Comparison of ENCODE assay signal across 9 cellular contexts in the genomic region with DNA sequence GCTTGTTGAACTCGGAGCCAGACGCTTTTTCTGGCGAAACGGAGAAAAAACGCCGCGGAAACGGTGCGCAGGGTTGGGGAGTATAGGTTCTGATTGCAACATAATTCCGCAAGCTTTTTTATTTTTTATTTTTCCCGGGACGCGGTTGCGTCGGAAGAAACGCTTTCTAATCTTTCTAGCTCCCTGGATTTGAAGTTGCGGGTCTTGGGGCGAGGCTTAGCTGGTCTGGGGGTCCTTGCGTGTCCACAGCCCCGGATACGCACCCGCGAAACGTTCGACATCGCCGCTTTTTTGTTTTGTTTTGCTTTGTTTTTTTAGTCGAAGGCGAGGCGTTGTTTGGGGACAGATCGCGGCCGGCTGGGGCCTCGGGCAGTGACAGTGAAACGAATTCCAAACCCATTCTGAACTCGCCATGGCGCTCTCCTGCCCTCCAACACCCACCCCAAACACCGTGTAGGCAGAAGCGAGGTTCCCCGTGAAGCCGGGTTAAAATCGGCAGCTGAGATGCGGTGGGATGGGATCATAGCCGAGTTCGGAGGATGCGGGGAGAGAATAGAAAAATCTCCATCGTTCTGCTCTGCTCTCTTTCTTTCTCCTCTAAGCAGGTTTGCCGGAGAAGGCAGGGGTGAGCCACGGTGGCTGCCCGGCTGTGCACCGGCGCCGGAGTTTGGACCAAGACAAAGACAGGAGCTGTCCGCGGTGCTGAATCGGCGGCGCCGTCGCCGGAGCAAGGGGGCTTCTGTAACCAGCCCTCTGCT. TPM values are rescaled to one million over a fixed set of nuclear protein-coding genes. Genes with fewer than 3 reads are reported as not detected.
DNase-seq lines count a peak whose midpoint lies in the region; ATAC-seq and TF ChIP-seq lines count a peak whose summit lies in the region.
"Had no signal": no experiment of that assay in that cellular context is flagged by ENCODE, and none has a peak within 500 bp of the region (broad histone marks: within the 10 kb centered on the region; RNA-seq: fewer than 3 reads in every experiment).

No MANE protein-coding gene starts in this region.

- DNase-seq in GM13977 (ENCODE audit: low spot score) (peak; percentile 77), T-helper 9 cell (peak; percentile 16), fibroblast of lung (ENCODE audit: low read depth in 2 of 2) (peak; percentile 34 to 39), progenitor cell of endocrine pancreas (ENCODE audit: low spot score, unreplicated experiment) (peak; percentile 81), Peyer's patch (no peak)

- H3K36me3 ChIP-seq in fibroblast of lung (ENCODE audit: control insufficient read depth, insufficient read depth, low read length) (no peaks in the 10 kb centered on the region), Peyer's patch (no peaks in the 10 kb centered on the region)

- H3K9ac ChIP-seq in fibroblast of lung (ENCODE audit: insufficient read depth, low read length), result no peak overlapping the region

- peaks cover 39% of the 10 kb centered on the region for H3K27me3 ChIP-seq in fibroblast of lung (ENCODE audit: control insufficient read depth, insufficient read depth, low read length)
- peaks cover 0 to 43% of the 10 kb centered on the region in 2 donors for H3K27me3 ChIP-seq in Peyer's patch

- no peak overlapping the region for H3K4me3 Mint-ChIP-seq in progenitor cell of endocrine pancreas (ENCODE audit: low read depth)
- H3K4me3 Mint-ChIP-seq: nephron had no signal

- no peaks in the 10 kb centered on the region for H3K9me3 ChIP-seq in fibroblast of lung (ENCODE audit: control insufficient read depth, insufficient read depth, low read depth, low read length)
- peaks cover 0 to 7% (median 0%) of the 10 kb centered on the region in 4 donors for H3K9me3 ChIP-seq in Peyer's patch

- ATAC-seq in GM18511 (IDR thresholded peaks at IDR 0.05; ENCODE audit: unreplicated experiment), result no peak
- ATAC-seq in GM18519 (IDR thresholded peaks at IDR 0.05; ENCODE audit: low FRiP score, unreplicated experiment), result no peak
- ATAC-seq in GM18517 (IDR thresholded peaks at IDR 0.05; ENCODE audit: unreplicated experiment), result no peak

- H3K27ac Mint-ChIP-seq in progenitor cell of endocrine pancreas, result no peak overlapping the region
- H3K27ac Mint-ChIP-seq: nephron had no signal

- TF ChIP-seq CTCF in GM13977 (IDR thresholded peaks at IDR 0.05; ENCODE audit: extremely low read depth, insufficient read depth, missing control alignments) (no peak), fibroblast of lung (conservative IDR thresholded peaks at IDR 0.05 in 1 of 2, IDR thresholded peaks at IDR 0.05 in 1 of 2; ENCODE audit: low read depth in 1 of 2, low read length in 2 of 2) (no peak), progenitor cell of endocrine pancreas (IDR thresholded peaks at IDR 0.05; ENCODE audit: unreplicated experiment) (no peak), Peyer's patch (IDR thresholded peaks at IDR 0.05) (no peak)

- no peak overlapping the region for H3K27ac ChIP-seq in fibroblast of lung (ENCODE audit: insufficient read depth, low read length)
- H3K27ac ChIP-seq in Peyer's patch, result no peak overlapping the region

- no peak overlapping the region for H2AFZ ChIP-seq in fibroblast of lung (ENCODE audit: low read length)

- no peak for TF ChIP-seq POLR2A in Peyer's patch (IDR thresholded peaks at IDR 0.05)

- H3K4me2 ChIP-seq in fibroblast of lung (ENCODE audit: extremely low read depth, insufficient read depth, low read length), result peak overlapping the region; percentile 63

- no peaks in the 10 kb centered on the region for H3K36me3 Mint-ChIP-seq in progenitor cell of endocrine pancreas (ENCODE audit: insufficient read depth)

- H3K27me3 Mint-ChIP-seq in progenitor cell of endocrine pancreas, result peaks cover 92% of the 10 kb centered on the region

- H3K4me3 ChIP-seq in fibroblast of lung (replicated peaks in 1 of 4; ENCODE audit: control extremely low read depth in 1 of 4, insufficient read depth in 1 of 4, low read depth in 3 of 4, low read length in 4 of 4), result no peak overlapping the region
- no peak overlapping the region for H3K4me3 ChIP-seq in Peyer's patch

- H4K20me1 ChIP-seq in fibroblast of lung (ENCODE audit: control insufficient read depth, extremely low read depth, insufficient read depth, low read length), result no peaks in the 10 kb centered on the region

- no peaks in the 10 kb centered on the region for H3K79me2 ChIP-seq in fibroblast of lung (ENCODE audit: control insufficient read depth, insufficient read depth, low read length)

- in situ Hi-C loops in GM13977 (cut with MboI; ENCODE audit: low pct_unique_long_range_greater_than_20kb, low sequenced_read_pairs, unreplicated experiment), result no loop called here

- H3K9me3 Mint-ChIP-seq in progenitor cell of endocrine pancreas (ENCODE audit: low read depth), result no peaks in the 10 kb centered on the region

- H3K4me1 ChIP-seq in fibroblast of lung (ENCODE audit: control insufficient read depth, extremely low read depth, insufficient read depth, low read length), result no peaks in the 10 kb centered on the region
- H3K4me1 ChIP-seq in Peyer's patch, result no peaks in the 10 kb centered on the region

- H3K4me1 Mint-ChIP-seq in progenitor cell of endocrine pancreas (ENCODE audit: low read depth), result peaks cover 2% of the 10 kb centered on the region

RNA-seq across cellular contexts. Expression of a gene that starts 8.1 kb away (rescaled TPM):
- not detected in 2 replicates for total RNA-seq in fibroblast of lung
- not detected in 2 replicates for polyA plus RNA-seq in fibroblast of lung
- not detected in 2 replicates for polyA plus RNA-seq in fibroblast of lung (2012)
- polyA minus RNA-seq in fibroblast of lung (ENCODE audit: low replicate concordance), result not detected in 2 replicates
- total RNA-seq in progenitor cell of endocrine pancreas, result 0.41 and 0.78 TPM in 2 replicates
- not detected for total RNA-seq in Peyer's patch

RNA-seq across cellular contexts. Expression of a gene that starts 57.6 kb away (rescaled TPM):
- total RNA-seq in fibroblast of lung, result 10.0 and 12.4 TPM in 2 replicates
- 5.1 and 5.6 TPM in 2 replicates for polyA plus RNA-seq in fibroblast of lung
- polyA plus RNA-seq in fibroblast of lung (2012), result 8.0 and 10.3 TPM in 2 replicates
- polyA minus RNA-seq in fibroblast of lung (ENCODE audit: low replicate concordance), result 3.3 and 5.0 TPM in 2 replicates
- total RNA-seq in progenitor cell of endocrine pancreas, result 14.0 and 17.2 TPM in 2 replicates
- 10 to 100 TPM in 3 of 4 donors, 1 to 10 TPM in 1; 7.5 to 21.5 (median 11.4) TPM for total RNA-seq in Peyer's patch

Comparison
In these comparisons a context has a peak if more than half of its experiments do, and no peak if none do; other contexts are left out.
1. DNase-seq: peak in GM13977 (single experiment), T-helper 9 cell (single experiment), fibroblast of lung (2 of 2) and progenitor cell of endocrine pancreas (single experiment); none in Peyer's patch (0 of 3).